In genomic region chr22:42646569-42647525, GRCh38 we compare ENCODE assay signal across 9 cellular contexts. TPM values are rescaled to one million over a fixed set of nuclear protein-coding genes. Genes with fewer than 3 reads are reported as not detected.
DNase-seq lines count a peak whose midpoint lies in the region; ATAC-seq and TF ChIP-seq lines count a peak whose summit lies in the region.
"Had no signal": no experiment of that assay in that cellular context is flagged by ENCODE, and none has a peak within 500 bp of the region (broad histone marks: within the 10 kb centered on the region; RNA-seq: fewer than 3 reads in every experiment).

No MANE protein-coding gene starts in this region.

- no peak overlapping the region for H3K27ac Mint-ChIP-seq in activated CD8-positive, alpha-beta T cell treated with anti-CD3 and anti-CD28 coated beads for 36 hours
- no peak overlapping the region for H3K27ac Mint-ChIP-seq in activated CD8-positive, alpha-beta T cell treated with anti-CD3 and anti-CD28 coated beads, Interleukin-2, amount 10 ng/mL, durations not matched to agents 7 days and 5 days
- H3K27ac Mint-ChIP-seq in chondrocyte (ENCODE audit: unreplicated experiment), result peak overlapping the region; percentile 98
- H3K27ac Mint-ChIP-seq in mesothelial cell of epicardium, result peak overlapping the region; percentile 43

- peak overlapping the region; percentile 95 for H3K4me3 Mint-ChIP-seq in activated CD8-positive, alpha-beta T cell treated with anti-CD3 and anti-CD28 coated beads for 36 hours
- H3K4me3 Mint-ChIP-seq in activated CD8-positive, alpha-beta T cell treated with anti-CD3 and anti-CD28 coated beads, Interleukin-2, amount 10 ng/mL, durations not matched to agents 7 days and 5 days, result no peak overlapping the region
- peak overlapping the region; percentile 95 for H3K4me3 Mint-ChIP-seq in chondrocyte (ENCODE audit: unreplicated experiment)
- peak overlapping the region; percentile 88 for H3K4me3 Mint-ChIP-seq in mesothelial cell of epicardium

- no peaks in the 10 kb centered on the region for H3K27me3 Mint-ChIP-seq in activated CD8-positive, alpha-beta T cell treated with anti-CD3 and anti-CD28 coated beads for 36 hours
- H3K27me3 Mint-ChIP-seq in activated CD8-positive, alpha-beta T cell treated with anti-CD3 and anti-CD28 coated beads, Interleukin-2, amount 10 ng/mL, durations not matched to agents 7 days and 5 days (ENCODE audit: low read depth), result peaks cover 2% of the 10 kb centered on the region
- H3K27me3 Mint-ChIP-seq in chondrocyte (ENCODE audit: low read depth) (no peaks in the 10 kb centered on the region), mesothelial cell of epicardium (ENCODE audit: low read depth) (no peaks in the 10 kb centered on the region)

- POLR2A ChIA-PET in activated CD8-positive, alpha-beta T cell treated with anti-CD3 and anti-CD28 coated beads for 36 hours (lab: Charles Lee), result interaction anchor here (0.9 to 4.9 kb wide), 4 partner anchors 10 to 54 kb away, joined by 3 to 64 read pairs (median 3); partner anchors contain the start of gene POLDIP3
- POLR2A ChIA-PET in activated CD8-positive, alpha-beta T cell treated with anti-CD3 and anti-CD28 coated beads, Interleukin-2, amount 10 ng/mL, durations not matched to agents 7 days and 5 days (lab: Charles Lee), result interaction anchor here (1.0 to 4.2 kb wide), 4 partner anchors 13 to 451 kb away, joined by 3 to 52 read pairs (median 4); partner anchors contain the start of gene POLDIP3

- TF ChIP-seq CTCF in activated CD8-positive, alpha-beta T cell treated with anti-CD3 and anti-CD28 coated beads for 36 hours (IDR thresholded peaks at IDR 0.05), result no peak
- TF ChIP-seq CTCF in chondrocyte (IDR thresholded peaks at IDR 0.05) (no peak), mesothelial cell of epicardium (IDR thresholded peaks at IDR 0.05; ENCODE audit: unreplicated experiment) (no peak)

- ATAC-seq in activated CD8-positive, alpha-beta T cell treated with anti-CD3 and anti-CD28 coated beads for 36 hours, result no peak
- no peak for ATAC-seq in activated CD8-positive, alpha-beta T cell treated with anti-CD3 and anti-CD28 coated beads, Interleukin-2, amount 10 ng/mL, durations not matched to agents 7 days and 5 days
- no peak for ATAC-seq in HG03196 (IDR thresholded peaks at IDR 0.05; ENCODE audit: unreplicated experiment)

- intact Hi-C loops in activated CD8-positive, alpha-beta T cell treated with anti-CD3 and anti-CD28 coated beads for 36 hours (cut with micrococcal nuclease), result no loop called here

- H3K36me3 Mint-ChIP-seq in activated CD8-positive, alpha-beta T cell treated with anti-CD3 and anti-CD28 coated beads for 36 hours (ENCODE audit: low read depth), result no peaks in the 10 kb centered on the region
- peaks cover 4% of the 10 kb centered on the region for H3K36me3 Mint-ChIP-seq in activated CD8-positive, alpha-beta T cell treated with anti-CD3 and anti-CD28 coated beads, Interleukin-2, amount 10 ng/mL, durations not matched to agents 7 days and 5 days (ENCODE audit: low read depth)
- H3K36me3 Mint-ChIP-seq in chondrocyte (ENCODE audit: low read depth), result no peaks in the 10 kb centered on the region
- H3K36me3 Mint-ChIP-seq in mesothelial cell of epicardium, result no peaks in the 10 kb centered on the region

- CTCF ChIA-PET in activated CD8-positive, alpha-beta T cell treated with anti-CD3 and anti-CD28 coated beads for 36 hours (lab: Charles Lee), result interaction anchor here (0.9 to 2.5 kb wide), 2 partner anchors 25 to 221 kb away, joined by 4 to 12 read pairs; no protein-coding TSS in a partner anchor
- CTCF ChIA-PET in activated CD8-positive, alpha-beta T cell treated with anti-CD3 and anti-CD28 coated beads, Interleukin-2, amount 10 ng/mL, durations not matched to agents 7 days and 5 days (lab: Charles Lee), result interaction anchor here (0.6 kb wide), 1 partner anchor 26 kb away, joined by 3 read pairs; no protein-coding TSS in a partner anchor

- no peaks in the 10 kb centered on the region for H3K9me3 Mint-ChIP-seq in activated CD8-positive, alpha-beta T cell treated with anti-CD3 and anti-CD28 coated beads for 36 hours
- H3K9me3 Mint-ChIP-seq in activated CD8-positive, alpha-beta T cell treated with anti-CD3 and anti-CD28 coated beads, Interleukin-2, amount 10 ng/mL, durations not matched to agents 7 days and 5 days (ENCODE audit: insufficient read depth), result no peaks in the 10 kb centered on the region
- H3K9me3 Mint-ChIP-seq in chondrocyte (ENCODE audit: low read depth), result no peaks in the 10 kb centered on the region
- H3K9me3 Mint-ChIP-seq in mesothelial cell of epicardium, result no peaks in the 10 kb centered on the region

- H3K4me1 Mint-ChIP-seq in activated CD8-positive, alpha-beta T cell treated with anti-CD3 and anti-CD28 coated beads for 36 hours (ENCODE audit: low read depth), result peaks cover 35% of the 10 kb centered on the region
- peaks cover 26% of the 10 kb centered on the region for H3K4me1 Mint-ChIP-seq in activated CD8-positive, alpha-beta T cell treated with anti-CD3 and anti-CD28 coated beads, Interleukin-2, amount 10 ng/mL, durations not matched to agents 7 days and 5 days (ENCODE audit: low read depth)
- peaks cover 67% of the 10 kb centered on the region for H3K4me1 Mint-ChIP-seq in chondrocyte (ENCODE audit: low read depth)
- peaks cover 34% of the 10 kb centered on the region for H3K4me1 Mint-ChIP-seq in mesothelial cell of epicardium

- DNase-seq in activated CD8-positive, alpha-beta T cell treated with anti-CD3 and anti-CD28 coated beads for 36 hours, result no peak
- DNase-seq in activated CD8-positive, alpha-beta T cell treated with anti-CD3 and anti-CD28 coated beads, Interleukin-2, amount 10 ng/mL, durations not matched to agents 7 days and 5 days, result no peak
- DNase-seq in chondrocyte (ENCODE audit: low spot score) (peak; percentile 83), mesothelial cell of epicardium (ENCODE audit: low spot score in 2 of 2, unreplicated experiment in 2 of 2) (no peak), ureter (ENCODE audit: low spot score) (peak; percentile 83), NCI-H82 treated with DMSO at 0.1 percent for 48 hours (lab: John Stamatoyannopoulos, UW; ENCODE audit: unreplicated experiment) (no peak), hippocampal formation (lab: John Stamatoyannopoulos, UW) (no peak)

RNA-seq across cellular contexts. Expression of gene CYB5R3, which starts 2.3 kb away (rescaled TPM):
- total RNA-seq in activated CD8-positive, alpha-beta T cell treated with anti-CD3 and anti-CD28 coated beads for 36 hours, result 10 to 100 TPM; 64.2 to 64.3 TPM
- 10 to 100 TPM; 87.7 to 91.4 TPM for total RNA-seq in activated CD8-positive, alpha-beta T cell treated with anti-CD3 and anti-CD28 coated beads, Interleukin-2, amount 10 ng/mL, durations not matched to agents 7 days and 5 days
- total RNA-seq in chondrocyte (279 to 383 TPM (median 382 TPM) in 3 replicates), mesothelial cell of epicardium (94.7 to 102 TPM (median 99.0 TPM) in 3 replicates), ureter (243 TPM)

RNA-seq across cellular contexts. Expression of gene ATP5MGL, which starts 6.4 kb away (rescaled TPM):
- under 1 TPM; 0.54 to 0.59 TPM for total RNA-seq in activated CD8-positive, alpha-beta T cell treated with anti-CD3 and anti-CD28 coated beads for 36 hours
- total RNA-seq in activated CD8-positive, alpha-beta T cell treated with anti-CD3 and anti-CD28 coated beads, Interleukin-2, amount 10 ng/mL, durations not matched to agents 7 days and 5 days, result 1 to 10 TPM in 1 of 2 experiments, under 1 TPM in 1; 0.63 to 1.4 TPM
- total RNA-seq in chondrocyte (0.85 to 1.8 TPM in 2 of 3 replicates, not detected in the other), mesothelial cell of epicardium (1.3 to 1.7 TPM (median 1.5 TPM) in 3 replicates), ureter (1.4 TPM)
- total RNA-seq: SK-MEL-5 had no signal

RNA-seq across cellular contexts. Expression of gene POLDIP3, which starts 32.2 kb away (rescaled TPM):
- 10 to 100 TPM; 70.2 to 71.1 TPM for total RNA-seq in activated CD8-positive, alpha-beta T cell treated with anti-CD3 and anti-CD28 coated beads for 36 hours
- total RNA-seq in activated CD8-positive, alpha-beta T cell treated with anti-CD3 and anti-CD28 coated beads, Interleukin-2, amount 10 ng/mL, durations not matched to agents 7 days and 5 days, result 10 to 100 TPM; 77.2 to 80.6 TPM
- total RNA-seq in chondrocyte (47.3 to 49.2 TPM (median 48.0 TPM) in 3 replicates), mesothelial cell of epicardium (86.9 to 89.3 TPM (median 87.2 TPM) in 3 replicates), ureter (64.9 TPM)

Comparison
In these comparisons a context has a peak if more than half of its experiments do, and no peak if none do; other contexts are left out.
1. DNase-seq: peak in chondrocyte (single experiment) and ureter (single experiment); none in activated CD8-positive, alpha-beta T cell treated with anti-CD3 and anti-CD28 coated beads for 36 hours (single experiment), activated CD8-positive, alpha-beta T cell treated with anti-CD3 and anti-CD28 coated beads, Interleukin-2, amount 10 ng/mL, durations not matched to agents 7 days and 5 days (single experiment), mesothelial cell of epicardium (0 of 2), NCI-H82 treated with DMSO at 0.1 percent for 48 hours (single experiment) and hippocampal formation (0 of 2).
2. H3K27ac Mint-ChIP-seq: peak in chondrocyte (single experiment) and mesothelial cell of epicardium (single experiment); none in activated CD8-positive, alpha-beta T cell treated with anti-CD3 and anti-CD28 coated beads for 36 hours (single experiment) and activated CD8-positive, alpha-beta T cell treated with anti-CD3 and anti-CD28 coated beads, Interleukin-2, amount 10 ng/mL, durations not matched to agents 7 days and 5 days (single experiment).